9 cellular contexts compared by ENCODE assay signal in the genomic region with DNA sequence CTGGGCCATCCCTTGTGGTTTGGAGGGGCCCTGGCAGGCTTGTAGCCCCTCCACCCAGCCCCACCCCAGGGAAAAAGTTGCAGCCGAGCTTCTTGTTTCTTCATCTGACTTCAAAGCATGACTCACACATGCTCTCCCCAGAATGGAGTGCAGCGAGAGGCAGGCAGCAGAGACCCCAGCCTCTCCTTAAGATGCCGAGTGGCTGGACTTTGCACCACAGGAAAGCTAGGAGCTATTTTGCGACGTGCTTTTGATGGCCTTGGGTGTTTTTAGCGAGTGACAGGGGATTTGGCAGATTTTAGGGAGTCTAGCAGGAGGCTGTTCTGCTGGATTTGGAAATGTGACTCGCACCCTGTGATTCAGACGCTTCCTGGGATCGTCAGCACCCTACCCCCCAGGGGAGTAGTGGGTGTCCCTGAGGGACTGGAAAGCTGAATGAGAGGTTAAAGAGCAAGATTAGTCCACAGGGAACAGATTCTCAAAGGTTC. TPM values are rescaled to one million over a fixed set of nuclear protein-coding genes. Genes with fewer than 3 reads are reported as not detected.
DNase-seq lines count a peak whose midpoint lies in the region; ATAC-seq and TF ChIP-seq lines count a peak whose summit lies in the region.
"Had no signal": no experiment of that assay in that cellular context is flagged by ENCODE, and none has a peak within 500 bp of the region (broad histone marks: within the 10 kb centered on the region; RNA-seq: fewer than 3 reads in every experiment).

No MANE protein-coding gene starts in this region.

- no peaks in the 10 kb centered on the region for H3K9me2 ChIP-seq in PC-3 (replicated peaks; ENCODE audit: low read length)

- H3K9ac ChIP-seq in PC-3 (ENCODE audit: low read length): peak overlapping the region; percentile 13; the same call in 1 of the 2 replicates
- no peak overlapping the region for H3K9ac ChIP-seq in neural progenitor cell

- CTCF ChIA-PET in Caco-2 (lab: Charles Lee) (interaction anchor here (0.7 kb wide), 1 partner anchor 14 kb away, joined by 3 read pairs; a partner anchor contains a TSS), PC-3 (lab: Charles Lee) (interaction anchor here (0.8 kb wide), 1 partner anchor 52 kb away, joined by 3 read pairs; no protein-coding TSS in a partner anchor)

- no peaks in the 10 kb centered on the region for H3F3A ChIP-seq in PC-3 (ENCODE audit: low read length, unreplicated experiment)
- peaks cover 10% of the 10 kb centered on the region for H3F3A ChIP-seq in neural progenitor cell (ENCODE audit: low read depth)

- H3K9me3 Mint-ChIP-seq in Caco-2 (ENCODE audit: unreplicated experiment) (no peaks in the 10 kb centered on the region), neural progenitor cell (no peaks in the 10 kb centered on the region)
- H3K9me3 Mint-ChIP-seq: memory B cell had no signal

- H3K4me2 ChIP-seq in PC-3 (ENCODE audit: low read length): peak overlapping the region; percentile 75
- H3K4me2 ChIP-seq in neural progenitor cell: no peak overlapping the region

- H3K4me1 ChIP-seq in Caco-2: peaks cover 44% of the 10 kb centered on the region
- peaks cover 21% of the 10 kb centered on the region for H3K4me1 ChIP-seq in PC-3 (ENCODE audit: insufficient read depth, low read length)
- peaks cover 39% of the 10 kb centered on the region for H3K4me1 ChIP-seq in neural progenitor cell

- H3K79me2 ChIP-seq in PC-3 (ENCODE audit: low read length) (peaks cover 80% of the 10 kb centered on the region), neural progenitor cell (ENCODE audit: low read depth) (peaks cover 87% of the 10 kb centered on the region)

- H3K27ac ChIP-seq in PC-3 (ENCODE audit: low read length) (peak overlapping the region; percentile 61), brain microvascular endothelial cell (no peak overlapping the region), neural progenitor cell (no peak overlapping the region)

- H3K4me1 Mint-ChIP-seq in Caco-2 (ENCODE audit: low read depth, unreplicated experiment) (peaks cover 24% of the 10 kb centered on the region), neural progenitor cell (peaks cover 63% of the 10 kb centered on the region)

- ATAC-seq in PC-3 (peak; percentile 64), HG03571 (IDR thresholded peaks at IDR 0.05; ENCODE audit: unreplicated experiment) (no peak)

- H3K4me3 Mint-ChIP-seq in Caco-2 (ENCODE audit: unreplicated experiment) (peak overlapping the region; percentile 53), neural progenitor cell (no peak overlapping the region)
- H3K4me3 Mint-ChIP-seq: memory B cell had no signal

- H3K27me3 ChIP-seq in Caco-2 (replicated peaks; ENCODE audit: control insufficient read depth, insufficient read depth, low read length) (no peaks in the 10 kb centered on the region), PC-3 (ENCODE audit: low read length) (no peaks in the 10 kb centered on the region), brain microvascular endothelial cell (replicated peaks) (no peaks in the 10 kb centered on the region), neural progenitor cell (no peaks in the 10 kb centered on the region)

- BruUV-seq in Caco-2 (replicated peaks; lab: Mats Ljungman, UMichigan): no TSS peak
- BruUV-seq in PC-3 (replicated peaks; lab: Mats Ljungman, UMichigan): no TSS peak

- intact Hi-C loops in Caco-2 (cut with micrococcal nuclease; ENCODE audit: unreplicated experiment): no loop called here
- intact Hi-C loops in PC-3 (cut with micrococcal nuclease): no loop called here

- H4K20me1 ChIP-seq in PC-3 (ENCODE audit: low read length) (peaks cover 13% of the 10 kb centered on the region; the same call in 1 of the 2 replicates), neural progenitor cell (ENCODE audit: low read depth) (peaks cover 90% of the 10 kb centered on the region)

- POLR2A ChIA-PET in Caco-2 (lab: Charles Lee) (interaction anchor here (0.6 kb wide), 1 partner anchor 75 kb away, joined by 3 read pairs; no protein-coding TSS in a partner anchor), PC-3 (lab: Charles Lee; ENCODE audit: unreplicated experiment) (interaction anchor here (0.5 kb wide), 2 partner anchors 12 to 112 kb away, joined by 3 to 4 read pairs; no protein-coding TSS in a partner anchor)

- DNase-seq in Caco-2 (peak in 1 of 2 experiments; percentile 33), PC-3 (peak; percentile 67), brain microvascular endothelial cell (peak; percentile 37), neural progenitor cell (ENCODE audit: low spot score) (no peak), SHP77 (lab: John Stamatoyannopoulos, UW) (no peak), NCI-H345 (lab: John Stamatoyannopoulos, UW) (no peak), COLO668 (lab: John Stamatoyannopoulos, UW; ENCODE audit: unreplicated experiment) (no peak)

- no peaks in the 10 kb centered on the region for H3K9me3 ChIP-seq in Caco-2
- H3K9me3 ChIP-seq in PC-3 (ENCODE audit: low read length): no peaks in the 10 kb centered on the region
- no peaks in the 10 kb centered on the region for H3K9me3 ChIP-seq in neural progenitor cell (ENCODE audit: low read depth)

- TF ChIP-seq CTCF in Caco-2 (IDR thresholded peaks at IDR 0.05; ENCODE audit: insufficient read depth in 1 of 2, low read depth in 1 of 2, low read length in 1 of 2, severe bottlenecking in 1 of 2, unreplicated experiment in 1 of 2): no peak
- TF ChIP-seq CTCF in PC-3 (conservative IDR thresholded peaks at IDR 0.05; ENCODE audit: low read depth, low read length): no peak
- TF ChIP-seq CTCF in brain microvascular endothelial cell (IDR thresholded peaks at IDR 0.05; ENCODE audit: low read depth, low read length, missing control alignments): no peak
- no peak for TF ChIP-seq CTCF in neural progenitor cell (IDR thresholded peaks at IDR 0.05)

- H3K36me3 ChIP-seq in Caco-2 (ENCODE audit: control insufficient read depth, insufficient read depth, low read length) (no peaks in the 10 kb centered on the region), PC-3 (ENCODE audit: low read depth, low read length) (no peaks in the 10 kb centered on the region), brain microvascular endothelial cell (replicated peaks) (peaks cover 5% of the 10 kb centered on the region), neural progenitor cell (no peaks in the 10 kb centered on the region)

- H3K4me3 ChIP-seq in Caco-2 (ENCODE audit: low read depth, low read length) (no peak overlapping the region), PC-3 (ENCODE audit: low read length) (peak overlapping the region; percentile 45; the same call in 1 of the 2 replicates), brain microvascular endothelial cell (ENCODE audit: low read depth, low read length) (no peak overlapping the region), neural progenitor cell (no peak overlapping the region)

- H3K36me3 Mint-ChIP-seq in Caco-2 (ENCODE audit: insufficient read depth, unreplicated experiment) (peaks cover 6% of the 10 kb centered on the region), neural progenitor cell (peaks cover 2% of the 10 kb centered on the region)

- H3K27ac Mint-ChIP-seq in Caco-2 (ENCODE audit: unreplicated experiment) (peak overlapping the region; percentile 94), neural progenitor cell (peak overlapping the region; percentile 72)

- in situ Hi-C loops in brain microvascular endothelial cell (cut with HindIII; ENCODE audit: low pct_ligation_motif_present, low sequenced_read_pairs): no loop called here

- peak overlapping the region; percentile 31; the same call in 1 of the 2 replicates for H2AFZ ChIP-seq in PC-3 (ENCODE audit: low read length)
- no peak overlapping the region for H2AFZ ChIP-seq in neural progenitor cell (replicated peaks)

- H3K27me3 Mint-ChIP-seq in Caco-2 (ENCODE audit: insufficient read depth, unreplicated experiment) (no peaks in the 10 kb centered on the region), neural progenitor cell (ENCODE audit: insufficient read depth, low read depth) (peaks cover 4% of the 10 kb centered on the region)
- H3K27me3 Mint-ChIP-seq: memory B cell had no signal

RNA-seq across cellular contexts. Expression of a gene that starts 14.2 kb away (rescaled TPM):
- 25.9 and 28.1 TPM in 2 replicates for total RNA-seq in Caco-2 (2022)
- total RNA-seq in PC-3 (2014; rRNA removed): 18.8 and 19.9 TPM in 2 replicates
- total RNA-seq in neural progenitor cell (ENCODE audit: low replicate concordance): 5.8 and 13.7 TPM in 2 replicates

RNA-seq across cellular contexts. Expression of a gene that starts 15.8 kb away (rescaled TPM):
- total RNA-seq in Caco-2 (2022): 17.0 and 19.6 TPM in 2 replicates
- 12.2 and 13.0 TPM in 2 replicates for total RNA-seq in PC-3 (2014; rRNA removed)
- 11.9 and 17.5 TPM in 2 replicates for total RNA-seq in neural progenitor cell (ENCODE audit: low replicate concordance)

RNA-seq across cellular contexts. Expression of a gene that starts 49.4 kb away (rescaled TPM):
- 74.5 and 76.6 TPM in 2 replicates for total RNA-seq in Caco-2 (2022)
- total RNA-seq in PC-3 (2014; rRNA removed): 58.9 and 59.4 TPM in 2 replicates
- 18.0 and 38.4 TPM in 2 replicates for total RNA-seq in neural progenitor cell (ENCODE audit: low replicate concordance)

Comparison
In these comparisons a context has a peak if more than half of its experiments do, and no peak if none do; other contexts are left out.
1. DNase-seq: peak in PC-3 (single experiment) and brain microvascular endothelial cell (single experiment); none in neural progenitor cell (single experiment), SHP77 (0 of 2), NCI-H345 (single experiment) and COLO668 (single experiment).